In the genomic region with DNA sequence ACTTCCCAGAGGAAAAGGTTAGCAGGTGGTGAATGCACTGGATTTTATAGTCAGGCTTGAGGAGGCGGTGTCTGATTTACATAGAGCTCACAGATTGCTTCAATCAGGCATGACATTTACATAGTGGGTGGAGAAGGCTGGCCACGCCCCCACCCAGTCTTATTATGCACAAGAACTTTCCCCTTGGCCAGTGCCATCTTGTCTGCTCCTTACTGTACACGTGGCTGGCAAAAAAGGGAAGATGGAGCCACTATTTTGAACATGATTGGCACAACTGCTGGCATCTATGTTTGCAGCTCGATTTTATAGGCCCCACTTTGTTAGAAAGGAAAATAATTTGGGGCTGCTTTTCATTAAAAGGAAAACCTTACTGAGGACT, we compare ENCODE assay signal across 8 cellular contexts. TPM values are rescaled to one million over a fixed set of nuclear protein-coding genes. Genes with fewer than 3 reads are reported as not detected.
A peak's percentile ranks its signal among the peaks of the same experiment; 100 is the strongest.
DNase-seq lines count a peak whose midpoint lies in the region; ATAC-seq, FAIRE-seq and TF ChIP-seq lines count a peak whose summit lies in the region.

No MANE protein-coding gene starts in this region.

- no peak for TF ChIP-seq CTCF in foreskin keratinocyte (conservative IDR thresholded peaks at IDR 0.05)

- DNase-seq in ELF-1 (ENCODE audit: low read depth, low spot score): peak; percentile 26
- DNase-seq in HT1080 (ENCODE audit: low read depth): peak; percentile 40
- DNase-seq in RPMI7951 (ENCODE audit: low read depth): peak; percentile 80
- DNase-seq in foreskin keratinocyte: peak in 1 of 2 donors; percentile 43
- DNase-seq in nucleus accumbens (lab: John Stamatoyannopoulos, UW): no peak
- DNase-seq in GM19239 (ENCODE audit: insufficient read length, low spot score): no peak
- DNase-seq in NCI-H1092 treated with DMSO at 0.1 percent for 48 hours (lab: John Stamatoyannopoulos, UW): no peak

- no peak for FAIRE-seq in GM19239 (lab: Jason Lieb, UNC)

- peak; percentile 85 for ATAC-seq in foreskin keratinocyte
- ATAC-seq in GM19452 (IDR thresholded peaks at IDR 0.05; ENCODE audit: unreplicated experiment): no peak

- no peak overlapping the region for H3K27ac ChIP-seq in foreskin keratinocyte

- H3K4me1 ChIP-seq in foreskin keratinocyte: no peaks in the 10 kb centered on the region

- no peaks in the 10 kb centered on the region for H3K27me3 ChIP-seq in foreskin keratinocyte

RNA-seq across cellular contexts. Expression of a gene that starts 10.9 kb away (rescaled TPM):
- 26.5 and 29.5 TPM in 2 replicates for total RNA-seq in HT1080 (2014; rRNA removed; shearing (Covaris generic))
- 19.5 and 20.5 TPM in 2 replicates for polyA plus RNA-seq in HT1080 (2015; cell fraction: cytosol; rRNA removed)
- 43.8 and 52.6 TPM in 2 replicates for polyA plus RNA-seq in HT1080 (2015; cell fraction: nucleus; rRNA removed)
- total RNA-seq in RPMI7951 (2014; rRNA removed; shearing (Covaris generic)): 35.9 and 40.3 TPM in 2 replicates
- total RNA-seq in foreskin keratinocyte: 45.6 and 46.3 TPM in 2 replicates
- polyA plus RNA-seq in foreskin keratinocyte: 39.5 and 40.8 TPM in 2 replicates

RNA-seq across cellular contexts. Expression of a gene that starts 34.8 kb away (rescaled TPM):
- total RNA-seq in HT1080 (2014; rRNA removed; shearing (Covaris generic)): 20.4 and 23.6 TPM in 2 replicates
- 33.5 and 42.2 TPM in 2 replicates for polyA plus RNA-seq in HT1080 (2015; cell fraction: cytosol; rRNA removed)
- polyA plus RNA-seq in HT1080 (2015; cell fraction: nucleus; rRNA removed): 14.8 and 19.9 TPM in 2 replicates
- total RNA-seq in RPMI7951 (2014; rRNA removed; shearing (Covaris generic)): 28.7 and 37.2 TPM in 2 replicates
- total RNA-seq in foreskin keratinocyte: 36.7 and 38.1 TPM in 2 replicates
- 25.0 and 27.4 TPM in 2 replicates for polyA plus RNA-seq in foreskin keratinocyte

Comparison
In these comparisons a context has a peak if more than half of its experiments do, and no peak if none do; other contexts are left out.
1. DNase-seq: peak in ELF-1 (single experiment), HT1080 (single experiment) and RPMI7951 (single experiment); none in nucleus accumbens (0 of 56), GM19239 (single experiment) and NCI-H1092 treated with DMSO at 0.1 percent for 48 hours (single experiment).